Comparison of ENCODE assay signal across 1 cellular context in the genomic region with DNA sequence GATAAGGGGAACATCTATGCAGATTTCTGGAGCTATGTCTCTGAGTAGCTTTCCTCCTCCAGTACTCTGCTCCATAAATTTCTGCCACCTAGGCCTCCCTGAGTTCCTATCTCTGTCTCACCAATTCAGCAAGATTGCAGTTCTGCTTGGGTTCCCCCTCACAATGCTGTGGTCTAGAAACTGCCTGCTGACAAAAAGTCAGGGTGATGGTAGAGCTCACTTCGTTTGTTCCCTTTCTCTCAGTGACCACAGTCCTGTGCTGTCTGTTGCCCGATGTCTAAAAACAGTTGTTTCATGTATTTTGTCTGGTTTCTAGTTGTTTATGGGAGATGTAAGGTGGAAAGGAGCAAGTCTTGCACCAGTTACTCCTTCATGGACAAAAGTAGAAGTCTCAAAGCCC.
TF ChIP-seq lines count a peak whose summit lies in the region.

No MANE protein-coding gene starts in this region.

TF ChIP-seq in GM12878, 131 proteins besides CTCF, POLR2A, EP300 and RAD21 (continued from another document and continues in another):
- TF ChIP-seq, protein P1, sequence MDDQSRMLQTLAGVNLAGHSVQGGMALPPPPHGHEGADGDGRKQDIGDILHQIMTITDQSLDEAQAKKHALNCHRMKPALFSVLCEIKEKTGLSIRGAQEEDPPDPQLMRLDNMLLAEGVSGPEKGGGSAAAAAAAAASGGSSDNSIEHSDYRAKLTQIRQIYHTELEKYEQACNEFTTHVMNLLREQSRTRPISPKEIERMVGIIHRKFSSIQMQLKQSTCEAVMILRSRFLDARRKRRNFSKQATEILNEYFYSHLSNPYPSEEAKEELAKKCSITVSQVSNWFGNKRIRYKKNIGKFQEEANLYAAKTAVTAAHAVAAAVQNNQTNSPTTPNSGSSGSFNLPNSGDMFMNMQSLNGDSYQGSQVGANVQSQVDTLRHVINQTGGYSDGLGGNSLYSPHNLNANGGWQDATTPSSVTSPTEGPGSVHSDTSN (IDR thresholded peaks at IDR 0.05; ENCODE audit: insufficient replicate concordance, low read depth, low read length), result no peak
- TF ChIP-seq, protein P2, sequence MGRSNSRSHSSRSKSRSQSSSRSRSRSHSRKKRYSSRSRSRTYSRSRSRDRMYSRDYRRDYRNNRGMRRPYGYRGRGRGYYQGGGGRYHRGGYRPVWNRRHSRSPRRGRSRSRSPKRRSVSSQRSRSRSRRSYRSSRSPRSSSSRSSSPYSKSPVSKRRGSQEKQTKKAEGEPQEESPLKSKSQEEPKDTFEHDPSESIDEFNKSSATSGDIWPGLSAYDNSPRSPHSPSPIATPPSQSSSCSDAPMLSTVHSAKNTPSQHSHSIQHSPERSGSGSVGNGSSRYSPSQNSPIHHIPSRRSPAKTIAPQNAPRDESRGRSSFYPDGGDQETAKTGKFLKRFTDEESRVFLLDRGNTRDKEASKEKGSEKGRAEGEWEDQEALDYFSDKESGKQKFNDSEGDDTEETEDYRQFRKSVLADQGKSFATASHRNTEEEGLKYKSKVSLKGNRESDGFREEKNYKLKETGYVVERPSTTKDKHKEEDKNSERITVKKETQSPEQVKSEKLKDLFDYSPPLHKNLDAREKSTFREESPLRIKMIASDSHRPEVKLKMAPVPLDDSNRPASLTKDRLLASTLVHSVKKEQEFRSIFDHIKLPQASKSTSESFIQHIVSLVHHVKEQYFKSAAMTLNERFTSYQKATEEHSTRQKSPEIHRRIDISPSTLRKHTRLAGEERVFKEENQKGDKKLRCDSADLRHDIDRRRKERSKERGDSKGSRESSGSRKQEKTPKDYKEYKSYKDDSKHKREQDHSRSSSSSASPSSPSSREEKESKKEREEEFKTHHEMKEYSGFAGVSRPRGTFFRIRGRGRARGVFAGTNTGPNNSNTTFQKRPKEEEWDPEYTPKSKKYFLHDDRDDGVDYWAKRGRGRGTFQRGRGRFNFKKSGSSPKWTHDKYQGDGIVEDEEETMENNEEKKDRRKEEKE (IDR thresholded peaks at IDR 0.05), result no peak
- TF ChIP-seq, protein P3, sequence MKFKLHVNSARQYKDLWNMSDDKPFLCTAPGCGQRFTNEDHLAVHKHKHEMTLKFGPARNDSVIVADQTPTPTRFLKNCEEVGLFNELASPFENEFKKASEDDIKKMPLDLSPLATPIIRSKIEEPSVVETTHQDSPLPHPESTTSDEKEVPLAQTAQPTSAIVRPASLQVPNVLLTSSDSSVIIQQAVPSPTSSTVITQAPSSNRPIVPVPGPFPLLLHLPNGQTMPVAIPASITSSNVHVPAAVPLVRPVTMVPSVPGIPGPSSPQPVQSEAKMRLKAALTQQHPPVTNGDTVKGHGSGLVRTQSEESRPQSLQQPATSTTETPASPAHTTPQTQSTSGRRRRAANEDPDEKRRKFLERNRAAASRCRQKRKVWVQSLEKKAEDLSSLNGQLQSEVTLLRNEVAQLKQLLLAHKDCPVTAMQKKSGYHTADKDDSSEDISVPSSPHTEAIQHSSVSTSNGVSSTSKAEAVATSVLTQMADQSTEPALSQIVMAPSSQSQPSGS (IDR thresholded peaks at IDR 0.05; ENCODE audit: low read length), result 0 out of 2 replicates have a peak, but pooled peaks have one; percentile 40
- no peak for TF ChIP-seq SREBF1 (IDR thresholded peaks at IDR 0.05; ENCODE audit: low read length)
- no peak for TF ChIP-seq SUZ12 (IDR thresholded peaks at IDR 0.05; ENCODE audit: unreplicated experiment)
- TF ChIP-seq GATAD2B (conservative IDR thresholded peaks at IDR 0.05; ENCODE audit: low read depth), result no peak
- no peak for TF ChIP-seq BRCA1 (IDR thresholded peaks at IDR 0.05; ENCODE audit: low read depth, low read length)
- TF ChIP-seq, protein P4, sequence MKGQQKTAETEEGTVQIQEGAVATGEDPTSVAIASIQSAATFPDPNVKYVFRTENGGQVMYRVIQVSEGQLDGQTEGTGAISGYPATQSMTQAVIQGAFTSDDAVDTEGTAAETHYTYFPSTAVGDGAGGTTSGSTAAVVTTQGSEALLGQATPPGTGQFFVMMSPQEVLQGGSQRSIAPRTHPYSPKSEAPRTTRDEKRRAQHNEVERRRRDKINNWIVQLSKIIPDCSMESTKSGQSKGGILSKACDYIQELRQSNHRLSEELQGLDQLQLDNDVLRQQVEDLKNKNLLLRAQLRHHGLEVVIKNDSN (IDR thresholded peaks at IDR 0.05; ENCODE audit: borderline replicate concordance, extremely low read length, insufficient read depth, low read depth, low read length), result no peak
- TF ChIP-seq RFX5 (IDR thresholded peaks at IDR 0.05; ENCODE audit: low read depth, low read length), result no peak
- TF ChIP-seq ATF7 (IDR thresholded peaks at IDR 0.05; ENCODE audit: low read depth), result no peak
- peak; percentile 33 to 35; a peak in 2 of 4 replicates for TF ChIP-seq IKZF2 (IDR thresholded peaks at IDR 0.05)
- 0 out of 2 replicates have a peak, but pooled peaks have one; percentile 47 for TF ChIP-seq NFIC (IDR thresholded peaks at IDR 0.05; ENCODE audit: low read depth, low read length)
- TF ChIP-seq KLF5 (IDR thresholded peaks at IDR 0.05; ENCODE audit: partially characterized antibody), result no peak
- no peak for TF ChIP-seq HDAC6 (IDR thresholded peaks at IDR 0.05; ENCODE audit: unreplicated experiment)
- 0 out of 2 replicates have a peak, but pooled peaks have one; percentile 45 for TF ChIP-seq NBN (IDR thresholded peaks at IDR 0.05)
- no peak for TF ChIP-seq POLR2AphosphoS2 (IDR thresholded peaks at IDR 0.05; ENCODE audit: low read depth, low read length)
- no peak for TF ChIP-seq TCF7 (IDR thresholded peaks at IDR 0.05; ENCODE audit: borderline replicate concordance)
- TF ChIP-seq IRF4 (IDR thresholded peaks at IDR 0.05; ENCODE audit: low read depth, low read length), result no peak
- no peak for TF ChIP-seq YBX1 (IDR thresholded peaks at IDR 0.05)
- TF ChIP-seq EED (IDR thresholded peaks at IDR 0.05; ENCODE audit: low read depth), result no peak
- no peak for TF ChIP-seq SMAD1 (IDR thresholded peaks at IDR 0.05; ENCODE audit: low read depth, partially characterized antibody)
- TF ChIP-seq PAX5 (IDR thresholded peaks at IDR 0.05; ENCODE audit: borderline replicate concordance, low read depth, low read length), result peak; percentile 83; the same call in 1 of the 2 replicates
- TF ChIP-seq MYC (IDR thresholded peaks at IDR 0.05; ENCODE audit: insufficient read depth, insufficient read length, insufficient replicate concordance, low read length, severe bottlenecking), result no peak
- no peak for TF ChIP-seq ZNF384 (IDR thresholded peaks at IDR 0.05; ENCODE audit: borderline replicate concordance, low read depth, low read length)
- TF ChIP-seq, protein P5, sequence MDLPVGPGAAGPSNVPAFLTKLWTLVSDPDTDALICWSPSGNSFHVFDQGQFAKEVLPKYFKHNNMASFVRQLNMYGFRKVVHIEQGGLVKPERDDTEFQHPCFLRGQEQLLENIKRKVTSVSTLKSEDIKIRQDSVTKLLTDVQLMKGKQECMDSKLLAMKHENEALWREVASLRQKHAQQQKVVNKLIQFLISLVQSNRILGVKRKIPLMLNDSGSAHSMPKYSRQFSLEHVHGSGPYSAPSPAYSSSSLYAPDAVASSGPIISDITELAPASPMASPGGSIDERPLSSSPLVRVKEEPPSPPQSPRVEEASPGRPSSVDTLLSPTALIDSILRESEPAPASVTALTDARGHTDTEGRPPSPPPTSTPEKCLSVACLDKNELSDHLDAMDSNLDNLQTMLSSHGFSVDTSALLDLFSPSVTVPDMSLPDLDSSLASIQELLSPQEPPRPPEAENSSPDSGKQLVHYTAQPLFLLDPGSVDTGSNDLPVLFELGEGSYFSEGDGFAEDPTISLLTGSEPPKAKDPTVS (IDR thresholded peaks at IDR 0.05; ENCODE audit: low read depth, low read length), result no peak
- 0 out of 2 replicates have a peak, but pooled peaks have one; percentile 19 for TF ChIP-seq IKZF1 (conservative IDR thresholded peaks at IDR 0.05)
- TF ChIP-seq MXI1 (IDR thresholded peaks at IDR 0.05; ENCODE audit: low read depth, low read length), result no peak
- TF ChIP-seq MTA3 (IDR thresholded peaks at IDR 0.05; ENCODE audit: borderline replicate concordance, low read length), result 0 out of 2 replicates have a peak, but pooled peaks have one; percentile 58
- TF ChIP-seq HDAC2 (IDR thresholded peaks at IDR 0.05), result no peak
- TF ChIP-seq BACH1 (IDR thresholded peaks at IDR 0.05; ENCODE audit: borderline replicate concordance), result no peak
- no peak for TF ChIP-seq ZZZ3 (IDR thresholded peaks at IDR 0.05; ENCODE audit: control insufficient read depth, insufficient read length, low read depth)
- no peak for TF ChIP-seq MYB (IDR thresholded peaks at IDR 0.05; ENCODE audit: borderline replicate concordance, low read depth, low read length)
- no peak for TF ChIP-seq ASH2L (IDR thresholded peaks at IDR 0.05; ENCODE audit: borderline replicate concordance, low read depth)
- no peak for TF ChIP-seq FOXK2 (IDR thresholded peaks at IDR 0.05)
- TF ChIP-seq PAX8 (IDR thresholded peaks at IDR 0.05), result no peak
- TF ChIP-seq ZSCAN29 (IDR thresholded peaks at IDR 0.05), result no peak
- TF ChIP-seq SMC3 (IDR thresholded peaks at IDR 0.05; ENCODE audit: borderline replicate concordance, low read length), result no peak
- no peak for TF ChIP-seq TCF3 (IDR thresholded peaks at IDR 0.05; ENCODE audit: borderline replicate concordance, insufficient read depth, low read depth, low read length)
- TF ChIP-seq CBX5 (IDR thresholded peaks at IDR 0.05; ENCODE audit: low read depth), result peak; percentile 93
- TF ChIP-seq ZNF274 (IDR thresholded peaks at IDR 0.05; ENCODE audit: insufficient read depth, insufficient read length), result no peak
- TF ChIP-seq KDM1A (IDR thresholded peaks at IDR 0.05; ENCODE audit: borderline replicate concordance), result no peak
- no peak for TF ChIP-seq MEF2B (IDR thresholded peaks at IDR 0.05; ENCODE audit: partially characterized antibody, poor library complexity, severe bottlenecking)
- TF ChIP-seq FOXM1 (IDR thresholded peaks at IDR 0.05; ENCODE audit: low read depth, low read length), result no peak
- no peak for TF ChIP-seq FOS (IDR thresholded peaks at IDR 0.05; ENCODE audit: borderline replicate concordance, extremely low read depth, insufficient read length)
- TF ChIP-seq, protein P6, sequence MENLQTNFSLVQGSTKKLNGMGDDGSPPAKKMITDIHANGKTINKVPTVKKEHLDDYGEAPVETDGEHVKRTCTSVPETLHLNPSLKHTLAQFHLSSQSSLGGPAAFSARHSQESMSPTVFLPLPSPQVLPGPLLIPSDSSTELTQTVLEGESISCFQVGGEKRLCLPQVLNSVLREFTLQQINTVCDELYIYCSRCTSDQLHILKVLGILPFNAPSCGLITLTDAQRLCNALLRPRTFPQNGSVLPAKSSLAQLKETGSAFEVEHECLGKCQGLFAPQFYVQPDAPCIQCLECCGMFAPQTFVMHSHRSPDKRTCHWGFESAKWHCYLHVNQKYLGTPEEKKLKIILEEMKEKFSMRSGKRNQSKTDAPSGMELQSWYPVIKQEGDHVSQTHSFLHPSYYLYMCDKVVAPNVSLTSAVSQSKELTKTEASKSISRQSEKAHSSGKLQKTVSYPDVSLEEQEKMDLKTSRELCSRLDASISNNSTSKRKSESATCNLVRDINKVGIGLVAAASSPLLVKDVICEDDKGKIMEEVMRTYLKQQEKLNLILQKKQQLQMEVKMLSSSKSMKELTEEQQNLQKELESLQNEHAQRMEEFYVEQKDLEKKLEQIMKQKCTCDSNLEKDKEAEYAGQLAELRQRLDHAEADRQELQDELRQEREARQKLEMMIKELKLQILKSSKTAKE (IDR thresholded peaks at IDR 0.05; ENCODE audit: low read depth, poor library complexity, severe bottlenecking), result peak; percentile 58
- TF ChIP-seq, protein P7, sequence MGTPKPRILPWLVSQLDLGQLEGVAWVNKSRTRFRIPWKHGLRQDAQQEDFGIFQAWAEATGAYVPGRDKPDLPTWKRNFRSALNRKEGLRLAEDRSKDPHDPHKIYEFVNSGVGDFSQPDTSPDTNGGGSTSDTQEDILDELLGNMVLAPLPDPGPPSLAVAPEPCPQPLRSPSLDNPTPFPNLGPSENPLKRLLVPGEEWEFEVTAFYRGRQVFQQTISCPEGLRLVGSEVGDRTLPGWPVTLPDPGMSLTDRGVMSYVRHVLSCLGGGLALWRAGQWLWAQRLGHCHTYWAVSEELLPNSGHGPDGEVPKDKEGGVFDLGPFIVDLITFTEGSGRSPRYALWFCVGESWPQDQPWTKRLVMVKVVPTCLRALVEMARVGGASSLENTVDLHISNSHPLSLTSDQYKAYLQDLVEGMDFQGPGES (IDR thresholded peaks at IDR 0.05), result no peak
- no peak for TF ChIP-seq RB1 (IDR thresholded peaks at IDR 0.05; ENCODE audit: borderline replicate concordance)
- no peak for TF ChIP-seq RBBP5 (conservative IDR thresholded peaks at IDR 0.05)
- no peak for TF ChIP-seq HDGF (IDR thresholded peaks at IDR 0.05)
- TF ChIP-seq, protein P8, sequence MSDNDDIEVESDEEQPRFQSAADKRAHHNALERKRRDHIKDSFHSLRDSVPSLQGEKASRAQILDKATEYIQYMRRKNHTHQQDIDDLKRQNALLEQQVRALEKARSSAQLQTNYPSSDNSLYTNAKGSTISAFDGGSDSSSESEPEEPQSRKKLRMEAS (IDR thresholded peaks at IDR 0.05; ENCODE audit: low read depth, low read length), result no peak
- TF ChIP-seq EZH2 (IDR thresholded peaks at IDR 0.05; ENCODE audit: borderline replicate concordance, control insufficient read depth, low read depth, low read length), result no peak
- TF ChIP-seq CBX3 (IDR thresholded peaks at IDR 0.05; ENCODE audit: borderline replicate concordance, low read depth), result no peak
- no peak for TF ChIP-seq HCFC1 (IDR thresholded peaks at IDR 0.05; ENCODE audit: low read length)
- TF ChIP-seq, protein P9, sequence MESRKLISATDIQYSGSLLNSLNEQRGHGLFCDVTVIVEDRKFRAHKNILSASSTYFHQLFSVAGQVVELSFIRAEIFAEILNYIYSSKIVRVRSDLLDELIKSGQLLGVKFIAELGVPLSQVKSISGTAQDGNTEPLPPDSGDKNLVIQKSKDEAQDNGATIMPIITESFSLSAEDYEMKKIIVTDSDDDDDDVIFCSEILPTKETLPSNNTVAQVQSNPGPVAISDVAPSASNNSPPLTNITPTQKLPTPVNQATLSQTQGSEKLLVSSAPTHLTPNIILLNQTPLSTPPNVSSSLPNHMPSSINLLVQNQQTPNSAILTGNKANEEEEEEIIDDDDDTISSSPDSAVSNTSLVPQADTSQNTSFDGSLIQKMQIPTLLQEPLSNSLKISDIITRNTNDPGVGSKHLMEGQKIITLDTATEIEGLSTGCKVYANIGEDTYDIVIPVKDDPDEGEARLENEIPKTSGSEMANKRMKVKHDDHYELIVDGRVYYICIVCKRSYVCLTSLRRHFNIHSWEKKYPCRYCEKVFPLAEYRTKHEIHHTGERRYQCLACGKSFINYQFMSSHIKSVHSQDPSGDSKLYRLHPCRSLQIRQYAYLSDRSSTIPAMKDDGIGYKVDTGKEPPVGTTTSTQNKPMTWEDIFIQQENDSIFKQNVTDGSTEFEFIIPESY (IDR thresholded peaks at IDR 0.05), result no peak
- TF ChIP-seq SRF (IDR thresholded peaks at IDR 0.05; ENCODE audit: low read depth in 2 of 2, low read length in 2 of 2), result no peak
- TF ChIP-seq TAF1 (IDR thresholded peaks at IDR 0.05; ENCODE audit: borderline replicate concordance, low read depth, low read length), result 0 out of 2 replicates have a peak, but pooled peaks have one; percentile 44
- TF ChIP-seq, protein P10, sequence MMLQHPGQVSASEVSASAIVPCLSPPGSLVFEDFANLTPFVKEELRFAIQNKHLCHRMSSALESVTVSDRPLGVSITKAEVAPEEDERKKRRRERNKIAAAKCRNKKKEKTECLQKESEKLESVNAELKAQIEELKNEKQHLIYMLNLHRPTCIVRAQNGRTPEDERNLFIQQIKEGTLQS (IDR thresholded peaks at IDR 0.05; ENCODE audit: borderline replicate concordance, extremely low read depth, low read depth, low read length), result no peak
- no peak for TF ChIP-seq CHD4 (IDR thresholded peaks at IDR 0.05)
- no peak for TF ChIP-seq ESRRA (IDR thresholded peaks at IDR 0.05; ENCODE audit: low read length)
- no peak for TF ChIP-seq STAT3 (IDR thresholded peaks at IDR 0.05; ENCODE audit: low read depth, low read length)
